In genomic region chr22:29626497-29627195, GRCh38 we compare ENCODE assay signal across 13 cellular contexts. TPM values are rescaled to one million over a fixed set of nuclear protein-coding genes. Genes with fewer than 3 reads are reported as not detected.
DNase-seq lines count a peak whose midpoint lies in the region; ATAC-seq and TF ChIP-seq lines count a peak whose summit lies in the region.
"Had no signal": no experiment of that assay in that cellular context is flagged by ENCODE, and none has a peak within 500 bp of the region (broad histone marks: within the 10 kb centered on the region; RNA-seq: fewer than 3 reads in every experiment).

No MANE protein-coding gene starts in this region.

- TF ChIP-seq CTCF in BJ (IDR thresholded peaks at IDR 0.05; ENCODE audit: insufficient read depth, low read depth, low read length) (no peak), NB4 (IDR thresholded peaks at IDR 0.05; ENCODE audit: low read depth, low read length) (no peak), choroid plexus epithelial cell (conservative IDR thresholded peaks at IDR 0.05; ENCODE audit: low read depth, low read length) (no peak), GM10266 (IDR thresholded peaks at IDR 0.05; ENCODE audit: control insufficient read depth, insufficient read depth, low read depth, missing control alignments) (no peak)

- no peak for ATAC-seq in HG02852 (IDR thresholded peaks at IDR 0.05; ENCODE audit: unreplicated experiment)
- no peak for ATAC-seq in GM19035 (IDR thresholded peaks at IDR 0.05; ENCODE audit: unreplicated experiment)
- ATAC-seq: CD8-positive, alpha-beta T cell had no signal

- TF ChIP-seq POLR2A in NB4 (IDR thresholded peaks at IDR 0.05; ENCODE audit: extremely low read depth, insufficient read length): no peak

- H3K27me3 ChIP-seq in BJ (ENCODE audit: control insufficient read depth, insufficient read depth, low read length): no peaks in the 10 kb centered on the region
- H3K27me3 ChIP-seq in muscle layer of colon (ENCODE audit: control insufficient read depth in 1 of 2, insufficient read depth in 2 of 2, low read length in 2 of 2): no peaks in the 10 kb centered on the region
- H3K27me3 ChIP-seq: spleen had no signal

- H3K4me3 ChIP-seq in BJ (ENCODE audit: low read depth, low read length): no peak overlapping the region
- H3K4me3 ChIP-seq in NB4 (ENCODE audit: low read depth, low read length): no peak overlapping the region
- H3K4me3 ChIP-seq in choroid plexus epithelial cell (ENCODE audit: low read depth, low read length): no peak overlapping the region
- no peak overlapping the region for H3K4me3 ChIP-seq in muscle layer of colon (ENCODE audit: low read depth in 1 of 2, low read length in 2 of 2)
- H3K4me3 ChIP-seq: spleen had no signal

- H3K9ac ChIP-seq in muscle layer of colon (ENCODE audit: low read length): no peak overlapping the region

- CTCF ChIA-PET in BJ (lab: Yijun Ruan, JAX): interaction anchor here (0.9 to 4.1 kb wide), 11 partner anchors 8 to 462 kb away, joined by 3 to 29 read pairs (median 11); no protein-coding TSS in a partner anchor

- H3K27ac ChIP-seq in muscle layer of colon (ENCODE audit: low read depth, low read length): peak overlapping the region; percentile 38
- H3K27ac ChIP-seq: spleen had no signal

- no peaks in the 10 kb centered on the region for H3K9me3 ChIP-seq in muscle layer of colon (ENCODE audit: low read length)
- H3K9me3 ChIP-seq: spleen had no signal

- peak; percentile 80 for DNase-seq in BJ (ENCODE audit: low read depth)
- peak; percentile 45 for DNase-seq in NB4 (ENCODE audit: low read depth)
- peak; percentile 87 for DNase-seq in choroid plexus epithelial cell (ENCODE audit: low read depth)
- no peak for DNase-seq in NCI-H146 treated with DMSO at 0.1 percent for 48 hours (lab: John Stamatoyannopoulos, UW; ENCODE audit: unreplicated experiment)
- DNase-seq in GM10266 (ENCODE audit: extremely low spot score): no peak
- DNase-seq: activated naive CD8-positive, alpha-beta T cell treated with anti-CD3 and anti-CD28 coated beads, Interleukin-2, amount 10 ng/mL, durations not matched to agents 7 days and 5 days; CD8-positive, alpha-beta T cell; Kasumi-1; kidney glomerular epithelial cell; spleen had no signal

- POLR2A ChIA-PET in BJ (lab: Charles Lee): no interaction called here

- H3K36me3 ChIP-seq in BJ (ENCODE audit: control insufficient read depth, insufficient read depth, low read length) (no peaks in the 10 kb centered on the region), muscle layer of colon (ENCODE audit: insufficient read depth, low read length) (no peaks in the 10 kb centered on the region)
- H3K36me3 ChIP-seq: spleen had no signal

- peaks cover 65% of the 10 kb centered on the region for H3K4me1 ChIP-seq in muscle layer of colon (ENCODE audit: insufficient read depth, low read length)

RNA-seq across cellular contexts. Expression of gene NF2, which starts 23.2 kb away (rescaled TPM):
- polyA plus RNA-seq in BJ (2011; rRNA removed): 36.0 and 41.9 TPM in 2 replicates
- polyA minus RNA-seq in BJ (2011; rRNA and poly(A)+ RNA removed): 58.9 and 59.5 TPM in 2 replicates

RNA-seq across cellular contexts. Expression of gene NIPSNAP1, which starts 45.7 kb away (rescaled TPM):
- polyA plus RNA-seq in BJ (2011; rRNA removed): 48.4 and 68.4 TPM in 2 replicates
- polyA minus RNA-seq in BJ (2011; rRNA and poly(A)+ RNA removed): 19.1 and 23.5 TPM in 2 replicates

Comparison
In these comparisons a context has a peak if more than half of its experiments do, and no peak if none do; other contexts are left out.
1. DNase-seq: peak in BJ (single experiment), NB4 (single experiment) and choroid plexus epithelial cell (single experiment); none in NCI-H146 treated with DMSO at 0.1 percent for 48 hours (single experiment) and GM10266 (single experiment).